In genomic region chr6:157273756-157274088, GRCh38 we compare ENCODE assay signal across 1 cellular context.
TF ChIP-seq lines count a peak whose summit lies in the region.

No MANE protein-coding gene starts in this region.

TF ChIP-seq in K562, 482 proteins besides CTCF, POLR2A, EP300 and RAD21 (continued from another document):
- no peak for TF ChIP-seq E4F1 (CRISPR knock-in tag; IDR thresholded peaks at IDR 0.05; ENCODE audit: borderline replicate concordance)
